Comparison of ENCODE assay signal across 15 cellular contexts in the genomic region with DNA sequence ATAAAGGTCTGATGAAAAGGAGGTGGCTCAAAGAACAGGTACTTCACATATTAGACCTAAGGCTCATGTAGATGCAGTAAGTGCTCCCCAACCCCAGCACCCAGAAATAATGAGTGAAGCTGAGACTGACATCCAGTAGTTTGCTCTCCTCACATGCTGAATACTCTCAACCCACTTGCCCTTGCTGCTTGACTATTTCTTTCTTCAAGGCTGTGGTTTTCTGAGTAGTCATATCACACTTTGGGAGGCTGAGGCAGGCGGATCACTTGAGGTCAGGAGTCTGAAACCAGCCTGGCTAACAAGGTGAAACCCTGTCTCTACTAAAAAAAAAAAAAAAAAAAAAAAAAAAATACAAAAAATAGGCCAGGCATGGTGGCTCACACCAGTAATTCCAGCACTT. TPM values are rescaled to one million over a fixed set of nuclear protein-coding genes. Genes with fewer than 3 reads are reported as not detected.
A peak's percentile ranks its signal among the peaks of the same experiment; 100 is the strongest.
DNase-seq lines count a peak whose midpoint lies in the region; ATAC-seq lines count a peak whose summit lies in the region.
"Had no signal": no experiment of that assay in that cellular context is flagged by ENCODE, and none has a peak within 500 bp of the region (broad histone marks: within the 10 kb centered on the region; RNA-seq: fewer than 3 reads in every experiment).

No MANE protein-coding gene starts in this region.

- H3K4me1 ChIP-seq in CD8-positive, alpha-beta memory T cell (ENCODE audit: insufficient read depth, low read length): no peaks in the 10 kb centered on the region
- H3K4me1 ChIP-seq: testis had no signal

- no peaks in the 10 kb centered on the region for H3K4me1 Mint-ChIP-seq in T-helper 2 cell treated with Interferon-gamma antibody and Interleukin-4, amounts not matched to agents 5 μg/mL and 100 μg/mL, for 36 hours (ENCODE audit: low read depth)
- no peaks in the 10 kb centered on the region for H3K4me1 Mint-ChIP-seq in CD8-positive, alpha-beta memory T cell
- H3K4me1 Mint-ChIP-seq: CD14-positive monocyte had no signal

- ATAC-seq in GM18511 (IDR thresholded peaks at IDR 0.05; ENCODE audit: unreplicated experiment) (peak; percentile 79), GM19328 (IDR thresholded peaks at IDR 0.05; ENCODE audit: unreplicated experiment) (peak; percentile 56), HG02870 (IDR thresholded peaks at IDR 0.05; ENCODE audit: unreplicated experiment) (peak; percentile 93)
- ATAC-seq: HCT116, SK-N-SH treated with all-trans-retinoic acid at 6 μM for 48 hours had no signal

- POLR2A ChIA-PET in CD8-positive, alpha-beta memory T cell (lab: Charles Lee): no interaction called here

- H3K36me3 Mint-ChIP-seq in T-helper 2 cell treated with Interferon-gamma antibody and Interleukin-4, amounts not matched to agents 5 μg/mL and 100 μg/mL, for 36 hours (ENCODE audit: low read depth): no peaks in the 10 kb centered on the region
- H3K36me3 Mint-ChIP-seq in CD8-positive, alpha-beta memory T cell: peaks cover 0 to 11% (median 1%) of the 10 kb centered on the region in 3 donors
- H3K36me3 Mint-ChIP-seq: CD14-positive monocyte had no signal

- no peaks in the 10 kb centered on the region for H3K27me3 ChIP-seq in CD8-positive, alpha-beta memory T cell (ENCODE audit: insufficient read depth, low read length, poor library complexity, severe bottlenecking)
- H3K27me3 ChIP-seq: testis had no signal

- H3K27me3 Mint-ChIP-seq in T-helper 2 cell treated with Interferon-gamma antibody and Interleukin-4, amounts not matched to agents 5 μg/mL and 100 μg/mL, for 36 hours (ENCODE audit: low read depth): no peaks in the 10 kb centered on the region
- H3K27me3 Mint-ChIP-seq in CD8-positive, alpha-beta memory T cell: no peaks in the 10 kb centered on the region

- no peak overlapping the region for H3K4me3 Mint-ChIP-seq in T-helper 2 cell treated with Interferon-gamma antibody and Interleukin-4, amounts not matched to agents 5 μg/mL and 100 μg/mL, for 36 hours
- H3K4me3 Mint-ChIP-seq in CD8-positive, alpha-beta memory T cell: no peak overlapping the region
- H3K4me3 Mint-ChIP-seq: CD14-positive monocyte had no signal

- CTCF ChIA-PET in CD8-positive, alpha-beta memory T cell (lab: Charles Lee): no interaction called here

- no peaks in the 10 kb centered on the region for H3K36me3 ChIP-seq in CD8-positive, alpha-beta memory T cell (ENCODE audit: insufficient read depth, low read length)

- no peak overlapping the region for H3K27ac ChIP-seq in CD8-positive, alpha-beta memory T cell (ENCODE audit: low read depth, low read length)
- H3K27ac ChIP-seq: testis had no signal

- H3K9me3 ChIP-seq in CD8-positive, alpha-beta memory T cell (ENCODE audit: low read length): no peaks in the 10 kb centered on the region
- H3K9me3 ChIP-seq: testis had no signal

- no peak overlapping the region for H3K4me3 ChIP-seq in CD8-positive, alpha-beta memory T cell (ENCODE audit: low read length)
- H3K4me3 ChIP-seq: testis had no signal

- no peak overlapping the region for H3K27ac Mint-ChIP-seq in T-helper 2 cell treated with Interferon-gamma antibody and Interleukin-4, amounts not matched to agents 5 μg/mL and 100 μg/mL, for 36 hours
- no peak overlapping the region for H3K27ac Mint-ChIP-seq in CD8-positive, alpha-beta memory T cell
- H3K27ac Mint-ChIP-seq: CD14-positive monocyte had no signal

- H3K9me3 Mint-ChIP-seq in T-helper 2 cell treated with Interferon-gamma antibody and Interleukin-4, amounts not matched to agents 5 μg/mL and 100 μg/mL, for 36 hours: peaks cover 4% of the 10 kb centered on the region
- H3K9me3 Mint-ChIP-seq in CD8-positive, alpha-beta memory T cell: no peaks in the 10 kb centered on the region

- peak; percentile 25 for DNase-seq in T-helper 2 cell treated with Interferon-gamma antibody and Interleukin-4, amounts not matched to agents 5 μg/mL and 100 μg/mL, for 36 hours (ENCODE audit: low spot score)
- DNase-seq in NCI-H446 (lab: John Stamatoyannopoulos, UW): no peak
- no peak for DNase-seq in CD8-positive, alpha-beta memory T cell
- no peak for DNase-seq in NCI-H446 treated with DMSO at 0.1 percent for 48 hours (lab: John Stamatoyannopoulos, UW)
- DNase-seq: activated CD4-positive, CD25-positive, alpha-beta regulatory T cell; caudate nucleus; NCI-H2107; small intestine; testis had no signal

RNA-seq across cellular contexts. Expression of gene PRPS1, which starts 51.5 kb away (rescaled TPM):
- 100 to 1,000 TPM; 110 to 113 TPM for total RNA-seq in CD8-positive, alpha-beta memory T cell
- 49.7 TPM for polyA plus RNA-seq in CD8-positive, alpha-beta memory T cell
